ENCODE assay signal across 1 cellular context in the genomic region with DNA sequence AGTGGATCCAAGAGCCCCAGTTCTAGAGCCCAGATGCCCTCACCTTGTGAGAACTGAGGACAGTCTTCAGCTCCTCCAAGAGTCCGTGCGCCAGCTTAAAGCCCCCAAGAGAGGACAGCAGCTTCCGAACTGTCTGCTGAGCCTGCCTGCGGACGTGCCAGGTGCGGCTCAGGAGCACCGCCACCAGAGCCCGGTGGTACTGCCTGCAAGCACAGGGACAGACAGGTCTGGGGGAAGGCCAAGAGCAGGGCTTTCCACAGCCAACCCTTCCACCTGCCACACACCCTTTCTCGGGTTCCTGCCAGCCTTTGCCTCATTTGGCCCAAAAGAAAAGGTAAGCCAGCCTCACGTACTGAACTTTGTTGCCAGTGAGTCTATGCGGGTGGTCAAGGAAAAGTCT.
TF ChIP-seq lines count a peak whose summit lies in the region.

No MANE protein-coding gene starts in this region.

TF ChIP-seq in GM23338, 12 proteins besides CTCF, POLR2A, EP300 and RAD21 (continued from another document):
- TF ChIP-seq, protein P1, sequence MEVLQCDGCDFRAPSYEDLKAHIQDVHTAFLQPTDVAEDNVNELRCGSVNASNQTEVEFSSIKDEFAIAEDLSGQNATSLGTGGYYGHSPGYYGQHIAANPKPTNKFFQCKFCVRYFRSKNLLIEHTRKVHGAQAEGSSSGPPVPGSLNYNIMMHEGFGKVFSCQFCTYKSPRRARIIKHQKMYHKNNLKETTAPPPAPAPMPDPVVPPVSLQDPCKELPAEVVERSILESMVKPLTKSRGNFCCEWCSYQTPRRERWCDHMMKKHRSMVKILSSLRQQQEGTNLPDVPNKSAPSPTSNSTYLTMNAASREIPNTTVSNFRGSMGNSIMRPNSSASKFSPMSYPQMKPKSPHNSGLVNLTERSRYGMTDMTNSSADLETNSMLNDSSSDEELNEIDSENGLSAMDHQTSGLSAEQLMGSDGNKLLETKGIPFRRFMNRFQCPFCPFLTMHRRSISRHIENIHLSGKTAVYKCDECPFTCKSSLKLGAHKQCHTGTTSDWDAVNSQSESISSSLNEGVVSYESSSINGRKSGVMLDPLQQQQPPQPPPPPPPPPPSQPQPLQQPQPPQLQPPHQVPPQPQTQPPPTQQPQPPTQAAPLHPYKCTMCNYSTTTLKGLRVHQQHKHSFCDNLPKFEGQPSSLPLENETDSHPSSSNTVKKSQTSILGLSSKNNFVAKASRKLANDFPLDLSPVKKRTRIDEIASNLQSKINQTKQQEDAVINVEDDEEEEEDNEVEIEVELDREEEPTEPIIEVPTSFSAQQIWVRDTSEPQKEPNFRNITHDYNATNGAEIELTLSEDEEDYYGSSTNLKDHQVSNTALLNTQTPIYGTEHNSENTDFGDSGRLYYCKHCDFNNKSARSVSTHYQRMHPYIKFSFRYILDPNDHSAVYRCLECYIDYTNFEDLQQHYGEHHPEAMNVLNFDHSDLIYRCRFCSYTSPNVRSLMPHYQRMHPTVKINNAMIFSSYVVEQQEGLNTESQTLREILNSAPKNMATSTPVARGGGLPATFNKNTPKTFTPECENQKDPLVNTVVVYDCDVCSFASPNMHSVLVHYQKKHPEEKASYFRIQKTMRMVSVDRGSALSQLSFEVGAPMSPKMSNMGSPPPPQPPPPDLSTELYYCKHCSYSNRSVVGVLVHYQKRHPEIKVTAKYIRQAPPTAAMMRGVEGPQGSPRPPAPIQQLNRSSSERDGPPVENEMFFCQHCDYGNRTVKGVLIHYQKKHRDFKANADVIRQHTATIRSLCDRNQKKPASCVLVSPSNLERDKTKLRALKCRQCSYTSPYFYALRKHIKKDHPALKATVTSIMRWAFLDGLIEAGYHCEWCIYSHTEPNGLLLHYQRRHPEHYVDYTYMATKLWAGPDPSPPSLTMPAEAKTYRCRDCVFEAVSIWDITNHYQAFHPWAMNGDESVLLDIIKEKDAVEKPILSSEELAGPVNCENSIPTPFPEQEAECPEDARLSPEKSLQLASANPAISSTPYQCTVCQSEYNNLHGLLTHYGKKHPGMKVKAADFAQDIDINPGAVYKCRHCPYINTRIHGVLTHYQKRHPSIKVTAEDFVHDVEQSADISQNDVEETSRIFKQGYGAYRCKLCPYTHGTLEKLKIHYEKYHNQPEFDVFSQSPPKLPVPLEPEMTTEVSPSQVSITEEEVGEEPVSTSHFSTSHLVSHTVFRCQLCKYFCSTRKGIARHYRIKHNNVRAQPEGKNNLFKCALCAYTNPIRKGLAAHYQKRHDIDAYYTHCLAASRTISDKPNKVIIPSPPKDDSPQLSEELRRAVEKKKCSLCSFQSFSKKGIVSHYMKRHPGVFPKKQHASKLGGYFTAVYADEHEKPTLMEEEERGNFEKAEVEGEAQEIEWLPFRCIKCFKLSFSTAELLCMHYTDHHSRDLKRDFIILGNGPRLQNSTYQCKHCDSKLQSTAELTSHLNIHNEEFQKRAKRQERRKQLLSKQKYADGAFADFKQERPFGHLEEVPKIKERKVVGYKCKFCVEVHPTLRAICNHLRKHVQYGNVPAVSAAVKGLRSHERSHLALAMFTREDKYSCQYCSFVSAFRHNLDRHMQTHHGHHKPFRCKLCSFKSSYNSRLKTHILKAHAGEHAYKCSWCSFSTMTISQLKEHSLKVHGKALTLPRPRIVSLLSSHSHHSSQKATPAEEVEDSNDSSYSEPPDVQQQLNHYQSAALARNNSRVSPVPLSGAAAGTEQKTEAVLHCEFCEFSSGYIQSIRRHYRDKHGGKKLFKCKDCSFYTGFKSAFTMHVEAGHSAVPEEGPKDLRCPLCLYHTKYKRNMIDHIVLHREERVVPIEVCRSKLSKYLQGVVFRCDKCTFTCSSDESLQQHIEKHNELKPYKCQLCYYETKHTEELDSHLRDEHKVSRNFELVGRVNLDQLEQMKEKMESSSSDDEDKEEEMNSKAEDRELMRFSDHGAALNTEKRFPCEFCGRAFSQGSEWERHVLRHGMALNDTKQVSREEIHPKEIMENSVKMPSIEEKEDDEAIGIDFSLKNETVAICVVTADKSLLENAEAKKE (CRISPR knock-in tag; IDR thresholded peaks at IDR 0.05): no peak
- TF ChIP-seq, protein P2, sequence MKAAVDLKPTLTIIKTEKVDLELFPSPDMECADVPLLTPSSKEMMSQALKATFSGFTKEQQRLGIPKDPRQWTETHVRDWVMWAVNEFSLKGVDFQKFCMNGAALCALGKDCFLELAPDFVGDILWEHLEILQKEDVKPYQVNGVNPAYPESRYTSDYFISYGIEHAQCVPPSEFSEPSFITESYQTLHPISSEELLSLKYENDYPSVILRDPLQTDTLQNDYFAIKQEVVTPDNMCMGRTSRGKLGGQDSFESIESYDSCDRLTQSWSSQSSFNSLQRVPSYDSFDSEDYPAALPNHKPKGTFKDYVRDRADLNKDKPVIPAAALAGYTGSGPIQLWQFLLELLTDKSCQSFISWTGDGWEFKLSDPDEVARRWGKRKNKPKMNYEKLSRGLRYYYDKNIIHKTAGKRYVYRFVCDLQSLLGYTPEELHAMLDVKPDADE (IDR thresholded peaks at IDR 0.05): no peak
- TF ChIP-seq, protein P3, sequence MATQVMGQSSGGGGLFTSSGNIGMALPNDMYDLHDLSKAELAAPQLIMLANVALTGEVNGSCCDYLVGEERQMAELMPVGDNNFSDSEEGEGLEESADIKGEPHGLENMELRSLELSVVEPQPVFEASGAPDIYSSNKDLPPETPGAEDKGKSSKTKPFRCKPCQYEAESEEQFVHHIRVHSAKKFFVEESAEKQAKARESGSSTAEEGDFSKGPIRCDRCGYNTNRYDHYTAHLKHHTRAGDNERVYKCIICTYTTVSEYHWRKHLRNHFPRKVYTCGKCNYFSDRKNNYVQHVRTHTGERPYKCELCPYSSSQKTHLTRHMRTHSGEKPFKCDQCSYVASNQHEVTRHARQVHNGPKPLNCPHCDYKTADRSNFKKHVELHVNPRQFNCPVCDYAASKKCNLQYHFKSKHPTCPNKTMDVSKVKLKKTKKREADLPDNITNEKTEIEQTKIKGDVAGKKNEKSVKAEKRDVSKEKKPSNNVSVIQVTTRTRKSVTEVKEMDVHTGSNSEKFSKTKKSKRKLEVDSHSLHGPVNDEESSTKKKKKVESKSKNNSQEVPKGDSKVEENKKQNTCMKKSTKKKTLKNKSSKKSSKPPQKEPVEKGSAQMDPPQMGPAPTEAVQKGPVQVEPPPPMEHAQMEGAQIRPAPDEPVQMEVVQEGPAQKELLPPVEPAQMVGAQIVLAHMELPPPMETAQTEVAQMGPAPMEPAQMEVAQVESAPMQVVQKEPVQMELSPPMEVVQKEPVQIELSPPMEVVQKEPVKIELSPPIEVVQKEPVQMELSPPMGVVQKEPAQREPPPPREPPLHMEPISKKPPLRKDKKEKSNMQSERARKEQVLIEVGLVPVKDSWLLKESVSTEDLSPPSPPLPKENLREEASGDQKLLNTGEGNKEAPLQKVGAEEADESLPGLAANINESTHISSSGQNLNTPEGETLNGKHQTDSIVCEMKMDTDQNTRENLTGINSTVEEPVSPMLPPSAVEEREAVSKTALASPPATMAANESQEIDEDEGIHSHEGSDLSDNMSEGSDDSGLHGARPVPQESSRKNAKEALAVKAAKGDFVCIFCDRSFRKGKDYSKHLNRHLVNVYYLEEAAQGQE (IDR thresholded peaks at IDR 0.05; ENCODE audit: unreplicated experiment): no peak
- TF ChIP-seq NANOG (IDR thresholded peaks at IDR 0.05; ENCODE audit: borderline replicate concordance) (no peak), EZH2 (IDR thresholded peaks at IDR 0.05; ENCODE audit: low read depth, unreplicated experiment) (no peak), EZH2phosphoT487 (IDR thresholded peaks at IDR 0.05; ENCODE audit: unreplicated experiment) (no peak), POLR2AphosphoS5 (IDR thresholded peaks at IDR 0.05; ENCODE audit: low read depth) (no peak), ZNF114 (CRISPR knock-in tag; IDR thresholded peaks at IDR 0.05) (no peak)
